9 cellular contexts compared by ENCODE assay signal in genomic region chr15:66253296-66253642, GRCh38. TPM values are rescaled to one million over a fixed set of nuclear protein-coding genes. Genes with fewer than 3 reads are reported as not detected.
DNase-seq lines count a peak whose midpoint lies in the region; ATAC-seq and TF ChIP-seq lines count a peak whose summit lies in the region.
"Had no signal": no experiment of that assay in that cellular context is flagged by ENCODE, and none has a peak within 500 bp of the region (broad histone marks: within the 10 kb centered on the region; RNA-seq: fewer than 3 reads in every experiment).

No MANE protein-coding gene starts in this region.

- no peak for TF ChIP-seq CTCF in colonic mucosa (IDR thresholded peaks at IDR 0.05)

- peak; percentile 11 for ATAC-seq in stimulated activated naive CD8-positive, alpha-beta T cell treated with anti-CD3 and anti-CD28 coated beads, Interleukin-15, amount 100 ng/mL, for 72 hours
- no peak for ATAC-seq in stimulated activated naive CD8-positive, alpha-beta T cell treated with anti-CD3 and anti-CD28 coated beads, Interleukin-15, Interleukin-2, amounts not matched to agents 100 U/mL and 50 U/mL, for 24 hours
- no peak for ATAC-seq in left colon
- ATAC-seq in HG02571 (IDR thresholded peaks at IDR 0.05; ENCODE audit: unreplicated experiment): no peak
- ATAC-seq in GM21515 (IDR thresholded peaks at IDR 0.05; ENCODE audit: unreplicated experiment): no peak

- H3K27ac ChIP-seq in colonic mucosa: no peak overlapping the region
- no peak overlapping the region for H3K27ac ChIP-seq in mucosa of rectum (ENCODE audit: low read depth in 2 of 2, low read length in 2 of 2)

- DNase-seq in stimulated activated naive CD8-positive, alpha-beta T cell treated with anti-CD3 and anti-CD28 coated beads, Interleukin-15, amount 100 ng/mL, for 72 hours: no peak
- no peak for DNase-seq in stimulated activated naive CD8-positive, alpha-beta T cell treated with anti-CD3 and anti-CD28 coated beads, Interleukin-15, Interleukin-2, amounts not matched to agents 100 U/mL and 50 U/mL, for 24 hours
- DNase-seq in colonic mucosa (no peak), left colon (no peak), cerebellar nuclear complex (lab: John Stamatoyannopoulos, UW) (no peak)
- DNase-seq: activated effector memory CD4-positive, alpha-beta T cell treated with Interleukin-2 at 50 U/mL for 16 hours had no signal

- H3K27me3 Mint-ChIP-seq in stimulated activated naive CD8-positive, alpha-beta T cell treated with anti-CD3 and anti-CD28 coated beads, Interleukin-15, amount 100 ng/mL, for 72 hours: peaks cover 90% of the 10 kb centered on the region

- no peaks in the 10 kb centered on the region for H3K9me3 Mint-ChIP-seq in stimulated activated naive CD8-positive, alpha-beta T cell treated with anti-CD3 and anti-CD28 coated beads, Interleukin-15, amount 100 ng/mL, for 72 hours

- peaks cover 28% of the 10 kb centered on the region for H3K4me1 Mint-ChIP-seq in stimulated activated naive CD8-positive, alpha-beta T cell treated with anti-CD3 and anti-CD28 coated beads, Interleukin-15, amount 100 ng/mL, for 72 hours

- intact Hi-C loops in colonic mucosa (cut with DNase I): loop anchor here (5.0 kb wide), 1 partner anchor 34 kb away; no protein-coding TSS in a partner anchor
- intact Hi-C loops in left colon (cut with DNase I, micrococcal nuclease): no loop called here

- H3K9ac ChIP-seq in colonic mucosa (ENCODE audit: low read depth in 2 of 2, low read length in 2 of 2) (no peak overlapping the region), mucosa of rectum (ENCODE audit: low read depth in 1 of 2, low read length in 2 of 2) (no peak overlapping the region)

- H3K4me3 ChIP-seq in colonic mucosa: peak overlapping the region; percentile 47
- H3K4me3 ChIP-seq in mucosa of rectum (ENCODE audit: low read length in 2 of 2): peak overlapping the region; percentile 65 to 72

- peak overlapping the region in 1 of 2 donors; percentile 72 for H3K4me3 Mint-ChIP-seq in stimulated activated naive CD8-positive, alpha-beta T cell treated with anti-CD3 and anti-CD28 coated beads, Interleukin-15, amount 100 ng/mL, for 72 hours

- H3K4me1 ChIP-seq in colonic mucosa (peaks cover 18% of the 10 kb centered on the region), mucosa of rectum (ENCODE audit: control insufficient read depth in 2 of 2, insufficient read depth in 2 of 2, low read length in 2 of 2) (peaks cover 11 to 12% of the 10 kb centered on the region in 2 donors)

- H3K9me3 ChIP-seq in colonic mucosa: no peaks in the 10 kb centered on the region
- no peaks in the 10 kb centered on the region for H3K9me3 ChIP-seq in mucosa of rectum (ENCODE audit: control insufficient read depth in 2 of 2, low read length in 2 of 2)

- H3K27ac Mint-ChIP-seq in stimulated activated naive CD8-positive, alpha-beta T cell treated with anti-CD3 and anti-CD28 coated beads, Interleukin-15, amount 100 ng/mL, for 72 hours: no peak overlapping the region

- H3K27me3 ChIP-seq in colonic mucosa (peaks cover 56% of the 10 kb centered on the region), mucosa of rectum (ENCODE audit: control insufficient read depth in 2 of 2, insufficient read depth in 2 of 2, low read length in 2 of 2) (peaks cover 49 to 64% of the 10 kb centered on the region in 2 donors)

- no peaks in the 10 kb centered on the region for H3K36me3 ChIP-seq in colonic mucosa
- no peaks in the 10 kb centered on the region for H3K36me3 ChIP-seq in mucosa of rectum (ENCODE audit: control insufficient read depth in 2 of 2, insufficient read depth in 2 of 2, low read length in 2 of 2)

RNA-seq across cellular contexts. Expression of gene MEGF11, which starts 0.3 kb away (rescaled TPM):
- not detected for total RNA-seq in colonic mucosa
- total RNA-seq in left colon: not detected

RNA-seq across cellular contexts. Expression of gene DIS3L, which starts 40.1 kb away (rescaled TPM):
- 10 to 100 TPM; 17.2 to 19.9 TPM for total RNA-seq in colonic mucosa
- 10 to 100 TPM; 20.1 to 24.4 TPM for total RNA-seq in left colon
